ENCODE assay signal across 21 cellular contexts in the genomic region with DNA sequence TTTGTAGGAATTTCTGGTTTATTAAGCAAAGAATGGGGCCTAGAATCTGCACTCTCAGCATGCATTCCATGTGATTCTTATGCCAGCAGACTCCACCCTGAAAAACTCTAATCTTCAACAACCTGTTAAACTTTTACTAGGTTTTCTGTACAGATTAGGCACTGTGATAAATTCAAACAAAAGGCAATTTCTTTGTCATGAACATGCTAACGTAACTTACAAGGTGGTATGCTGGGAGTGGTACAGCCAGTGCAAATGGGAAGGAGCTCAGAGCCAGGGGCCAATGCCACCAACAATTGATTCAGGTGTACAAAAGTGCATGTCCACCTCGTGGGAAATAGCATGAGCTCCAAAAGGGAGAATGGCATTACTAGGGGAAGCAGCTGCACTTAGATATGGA.
"Had no signal": no experiment of that assay in that cellular context is flagged by ENCODE, and none has a peak within 500 bp of the region (broad histone marks: within the 10 kb centered on the region; RNA-seq: fewer than 3 reads in every experiment).

No MANE protein-coding gene starts in this region.

- ATAC-seq: activated CD8-positive, alpha-beta T cell treated with anti-CD3 and anti-CD28 coated beads, Interleukin-2, amount 10 ng/mL, durations not matched to agents 7 days and 5 days; activated naive CD4-positive, alpha-beta T cell treated with anti-CD3 and anti-CD28 coated beads, Interleukin-2, amount 50 U/mL, for 72 hours had no signal

- H3K27me3 Mint-ChIP-seq: activated B cell treated with CpG ODN at 0.5 μM for 24 hours; naive B cell; stimulated activated naive CD8-positive, alpha-beta T cell treated with anti-CD3 and anti-CD28 coated beads, Interleukin-15, Interleukin-2, amounts not matched to agents 100 ng/mL and 50 ng/mL, for 24 hours had no signal

- H3K27ac ChIP-seq: coronary artery, esophagus squamous epithelium, lower lobe of right lung, right atrium auricular region, upper lobe of right lung had no signal

- H3K27ac Mint-ChIP-seq: activated B cell treated with CpG ODN at 0.5 μM for 24 hours; activated CD8-positive, alpha-beta T cell treated with anti-CD3 and anti-CD28 coated beads, Interleukin-2, amount 10 ng/mL, durations not matched to agents 7 days and 5 days; activated naive CD4-positive, alpha-beta T cell treated with anti-CD3 and anti-CD28 coated beads, Interleukin-2, amount 50 U/mL, for 72 hours; naive B cell; stimulated activated naive CD8-positive, alpha-beta T cell treated with anti-CD3 and anti-CD28 coated beads, Interleukin-15, Interleukin-2, amounts not matched to agents 100 ng/mL and 50 ng/mL, for 24 hours had no signal

- H3K4me3 ChIP-seq: coronary artery, esophagus squamous epithelium, lower lobe of right lung, right atrium auricular region, skin epidermis, upper lobe of right lung had no signal

- H3K9me3 ChIP-seq: lower lobe of right lung, right atrium auricular region, upper lobe of right lung had no signal

- DNase-seq: activated B cell treated with CpG ODN at 0.5 μM for 24 hours; activated CD4-positive, alpha-beta T cell treated with anti-CD3 and anti-CD28 coated beads for 48 hours; activated CD8-positive, alpha-beta memory T cell treated with anti-CD3 and anti-CD28 coated beads, Interleukin-2, amount 50 U/mL, for 4 hours; activated CD8-positive, alpha-beta T cell treated with anti-CD3 and anti-CD28 coated beads, Interleukin-2, amount 10 ng/mL, durations not matched to agents 7 days and 5 days; activated gamma-delta T cell; activated T-cell treated with anti-CD3 and anti-CD28 coated beads, Interleukin-2, amount 50 U/mL, for 48 hours; caudate nucleus; effector CD4-positive, alpha-beta T cell; esophagus squamous epithelium; hypothalamus; lower lobe of right lung; midbrain; naive B cell; posterior cingulate gyrus; T-helper 2 cell; upper lobe of right lung had no signal

- H3K27me3 ChIP-seq: esophagus squamous epithelium, right atrium auricular region, upper lobe of right lung had no signal

- H3K9me3 Mint-ChIP-seq: activated B cell treated with CpG ODN at 0.5 μM for 24 hours had no signal

- H3K4me1 Mint-ChIP-seq: activated B cell treated with CpG ODN at 0.5 μM for 24 hours had no signal

- H3K36me3 ChIP-seq: esophagus squamous epithelium, lower lobe of right lung, right atrium auricular region, upper lobe of right lung had no signal

- H3K4me3 Mint-ChIP-seq: activated B cell treated with CpG ODN at 0.5 μM for 24 hours; activated CD8-positive, alpha-beta T cell treated with anti-CD3 and anti-CD28 coated beads, Interleukin-2, amount 10 ng/mL, durations not matched to agents 7 days and 5 days; naive B cell; stimulated activated naive CD8-positive, alpha-beta T cell treated with anti-CD3 and anti-CD28 coated beads, Interleukin-15, Interleukin-2, amounts not matched to agents 100 ng/mL and 50 ng/mL, for 24 hours had no signal
